8 cellular contexts compared by ENCODE assay signal in genomic region chr10:127196227-127196954, GRCh38. TPM values are rescaled to one million over a fixed set of nuclear protein-coding genes. Genes with fewer than 3 reads are reported as not detected.
DNase-seq lines count a peak whose midpoint lies in the region; TF ChIP-seq lines count a peak whose summit lies in the region.

Gene INSYN2A, minus strand, starts transcription at chr10:127196591. Its CDS starts 20,196 bp downstream, at chr10:127176395.

- DNase-seq in COLO668 (lab: John Stamatoyannopoulos, UW; ENCODE audit: unreplicated experiment): peak; percentile 40
- DNase-seq in NT2/D1 (ENCODE audit: low read depth, low spot score): no peak
- DNase-seq in foreskin fibroblast: peak; percentile 46 to 78
- peak; percentile 84 for DNase-seq in osteocyte (ENCODE audit: extremely low spot score, unreplicated experiment)
- DNase-seq in NCI-H2081 (lab: John Stamatoyannopoulos, UW): no peak
- DNase-seq in effector CD8-positive, alpha-beta T cell (lab: John Stamatoyannopoulos, UW): no peak
- DNase-seq in posterior vena cava (ENCODE audit: low spot score): no peak
- no peak for DNase-seq in KG1 (lab: John Stamatoyannopoulos, UW)

- H3K36me3 ChIP-seq in NT2/D1 (ENCODE audit: insufficient read depth, insufficient read length, low read length): no peaks in the 10 kb centered on the region

- peak within 1 kb of the TSS; percentile 54 for H3K4me3 ChIP-seq in NT2/D1 (ENCODE audit: insufficient read length, low read depth)
- peak within 1 kb of the TSS; percentile 41 to 53 for H3K4me3 ChIP-seq in foreskin fibroblast (ENCODE audit: low read depth in 1 of 2, low read length in 2 of 2)

- no peaks in the 10 kb centered on the region for H3K36me3 Mint-ChIP-seq in osteocyte (ENCODE audit: unreplicated experiment)

- H3K9me3 ChIP-seq in NT2/D1 (ENCODE audit: insufficient read depth, low read length): no peaks in the 10 kb centered on the region

- H3K4me1 Mint-ChIP-seq in osteocyte (ENCODE audit: unreplicated experiment): peaks cover 14% of the 10 kb centered on the region

- H3K4me1 ChIP-seq in NT2/D1 (ENCODE audit: insufficient read depth, insufficient read length): peaks cover 2% of the 10 kb centered on the region

- peak within 1 kb of the TSS; percentile 70 for H3K9ac ChIP-seq in NT2/D1 (ENCODE audit: insufficient read length, low read depth)

- peaks cover 30% of the 10 kb centered on the region for H3K27me3 ChIP-seq in NT2/D1 (ENCODE audit: insufficient read depth, insufficient read length)

- TF ChIP-seq CTCF in foreskin fibroblast (IDR thresholded peaks at IDR 0.05; ENCODE audit: low read depth, low read length) (peak; percentile 48), osteocyte (IDR thresholded peaks at IDR 0.05) (peak; percentile 62)

- H3K4me3 Mint-ChIP-seq in osteocyte (ENCODE audit: unreplicated experiment): peak within 1 kb of the TSS; percentile 76

- intact Hi-C loops in posterior vena cava (cut with DNase I): no loop called here

- H3K27ac Mint-ChIP-seq in osteocyte (ENCODE audit: unreplicated experiment): peak within 1 kb of the TSS; percentile 50

- no peaks in the 10 kb centered on the region for H3K9me3 Mint-ChIP-seq in osteocyte (ENCODE audit: unreplicated experiment)

- no peaks in the 10 kb centered on the region for H3K27me3 Mint-ChIP-seq in osteocyte (ENCODE audit: unreplicated experiment)

RNA-seq across cellular contexts. Expression of gene INSYN2A, which starts in this region (rescaled TPM):
- total RNA-seq in osteocyte (4.6 and 5.3 TPM in 2 replicates), posterior vena cava (under 1 TPM; 0.14 to 0.33 TPM)

Comparison
In these comparisons a context has a peak if more than half of its experiments do, and no peak if none do; other contexts are left out.
1. DNase-seq: peak in COLO668 (single experiment), foreskin fibroblast (2 of 2) and osteocyte (single experiment); none in NT2/D1 (single experiment), NCI-H2081 (0 of 2), effector CD8-positive, alpha-beta T cell (single experiment), posterior vena cava (single experiment) and KG1 (single experiment).